ENCODE assay signal across 14 cellular contexts in the genomic region with DNA sequence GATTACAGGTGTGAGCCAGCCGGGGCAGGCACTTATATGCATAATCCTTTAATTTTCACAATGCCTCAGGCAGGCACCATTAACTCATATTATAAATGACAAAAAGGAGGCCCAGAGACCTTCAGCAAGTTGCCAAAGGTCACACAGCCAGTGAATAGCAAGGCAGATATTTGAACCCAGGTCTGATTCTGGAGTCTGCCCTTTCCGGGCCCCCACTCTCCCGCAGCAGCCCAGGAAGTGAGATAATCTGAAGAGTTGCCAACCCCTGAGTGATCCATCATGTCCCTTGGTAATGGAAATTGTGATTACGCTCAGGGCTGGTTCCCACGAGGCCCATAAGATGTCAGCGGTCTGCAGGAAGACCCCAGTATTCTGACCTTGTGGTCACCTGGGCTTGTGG.
"Had no signal": no experiment of that assay in that cellular context is flagged by ENCODE, and none has a peak within 500 bp of the region (broad histone marks: within the 10 kb centered on the region; RNA-seq: fewer than 3 reads in every experiment).

No MANE protein-coding gene starts in this region.

- H3K4me1 ChIP-seq: SJCRH30 had no signal

- DNase-seq: activated CD4-positive, alpha-beta T cell treated with anti-CD3 and anti-CD28 coated beads for 48 hours; activated naive CD4-positive, alpha-beta T cell treated with Interleukin-2 at 50 U/mL for 16 hours; heart left ventricle; retina; SJCRH30; SW 1271 had no signal

- H3K36me3 Mint-ChIP-seq: natural killer cell treated with Interleukin-12 subunit alpha and Interleukin-12 subunit beta and Interleukin-15 and Interleukin-18, amount 100 ng/mL, for 72 hours; stimulated activated memory B cell treated with anti-CD40 and anti-IgM and Interleukin-4, amounts not matched to agents 10 μg/mL and 1 μg/mL and 100 μg/mL, for 72 hours had no signal

- H3K27ac Mint-ChIP-seq: activated T-helper 1 cell treated with anti-CD3 and anti-CD28 coated beads, Interleukin-12 subunit alpha, Interleukin-12 subunit beta, Interleukin-2, Interleukin-4 antibody, amounts not matched to agents 30 ng/mL and 10 ng/mL and 1 ng/mL, durations not matched to agents 14 hours and 24 hours and 36 hours; natural killer cell treated with Interleukin-12 subunit alpha and Interleukin-12 subunit beta and Interleukin-15 and Interleukin-18, amount 100 ng/mL, for 72 hours; stimulated activated memory B cell treated with anti-CD40 and anti-IgM and Interleukin-4, amounts not matched to agents 10 μg/mL and 1 μg/mL and 100 μg/mL, for 72 hours had no signal

- H3K9me3 ChIP-seq: heart left ventricle had no signal

- H3K27me3 Mint-ChIP-seq: natural killer cell treated with Interleukin-12 subunit alpha and Interleukin-12 subunit beta and Interleukin-15 and Interleukin-18, amount 100 ng/mL, for 72 hours; stimulated activated memory B cell treated with anti-CD40 and anti-IgM and Interleukin-4, amounts not matched to agents 10 μg/mL and 1 μg/mL and 100 μg/mL, for 72 hours had no signal

- H3K27me3 ChIP-seq: heart left ventricle, SJCRH30 had no signal

- H3K4me3 Mint-ChIP-seq: activated T-helper 1 cell treated with anti-CD3 and anti-CD28 coated beads, Interleukin-12 subunit alpha, Interleukin-12 subunit beta, Interleukin-2, Interleukin-4 antibody, amounts not matched to agents 30 ng/mL and 10 ng/mL and 1 ng/mL, durations not matched to agents 14 hours and 24 hours and 36 hours; natural killer cell treated with Interleukin-12 subunit alpha and Interleukin-12 subunit beta and Interleukin-15 and Interleukin-18, amount 100 ng/mL, for 72 hours; stimulated activated memory B cell treated with anti-CD40 and anti-IgM and Interleukin-4, amounts not matched to agents 10 μg/mL and 1 μg/mL and 100 μg/mL, for 72 hours had no signal

- H3K4me1 Mint-ChIP-seq: stimulated activated memory B cell treated with anti-CD40 and anti-IgM and Interleukin-4, amounts not matched to agents 10 μg/mL and 1 μg/mL and 100 μg/mL, for 72 hours had no signal

- H3K36me3 ChIP-seq: heart left ventricle, SJCRH30 had no signal

- H3K27ac ChIP-seq: heart left ventricle, SJCRH30, skin epidermis had no signal

- FAIRE-seq: endothelial cell of umbilical vein, frontal cortex, islet of Langerhans, urothelium cell line had no signal

- ATAC-seq: heart left ventricle; natural killer cell treated with Interleukin-12 subunit alpha and Interleukin-12 subunit beta and Interleukin-15 and Interleukin-18, amount 100 ng/mL, for 72 hours; stimulated activated memory B cell treated with anti-CD40 and anti-IgM and Interleukin-4, amounts not matched to agents 10 μg/mL and 1 μg/mL and 100 μg/mL, for 72 hours had no signal

- H3K4me3 ChIP-seq: heart left ventricle, SJCRH30, skin epidermis had no signal
